ENCODE assay signal across 8 cellular contexts in genomic region chr7:66741706-66742053, GRCh38. TPM values are rescaled to one million over a fixed set of nuclear protein-coding genes. Genes with fewer than 3 reads are reported as not detected.
DNase-seq lines count a peak whose midpoint lies in the region; ATAC-seq, FAIRE-seq and TF ChIP-seq lines count a peak whose summit lies in the region.

No MANE protein-coding gene starts in this region.

- H3F3A ChIP-seq in DOHH2 (ENCODE audit: control insufficient read depth, insufficient read depth): peaks cover 10% of the 10 kb centered on the region

- FAIRE-seq in endothelial cell of umbilical vein (lab: Jason Lieb, UNC): no peak

- peaks cover 25% of the 10 kb centered on the region for H3K36me3 ChIP-seq in DOHH2 (ENCODE audit: control insufficient read depth, low read length)
- no peaks in the 10 kb centered on the region for H3K36me3 ChIP-seq in endothelial cell of umbilical vein (ENCODE audit: control insufficient read depth in 2 of 2, extremely low read depth in 1 of 2, insufficient read depth in 2 of 2, low read length in 2 of 2)
- no peaks in the 10 kb centered on the region for H3K36me3 ChIP-seq in osteoblast (ENCODE audit: insufficient read depth, low read length)

- no peak overlapping the region for H3K27ac ChIP-seq in DOHH2 (ENCODE audit: low read depth, low read length)
- peak overlapping the region; percentile 83 for H3K27ac ChIP-seq in endothelial cell of umbilical vein (ENCODE audit: insufficient read depth, low read depth, low read length)
- H3K27ac ChIP-seq in osteoblast (ENCODE audit: low read depth, low read length): peak overlapping the region; percentile 96

- H2AFZ ChIP-seq in endothelial cell of umbilical vein (ENCODE audit: low read depth, low read length) (peak overlapping the region; percentile 81), osteoblast (ENCODE audit: low read length) (no peak overlapping the region)

- no peaks in the 10 kb centered on the region for H3K9me3 ChIP-seq in DOHH2 (ENCODE audit: control insufficient read depth, insufficient read depth, low read length)
- no peaks in the 10 kb centered on the region for H3K9me3 ChIP-seq in endothelial cell of umbilical vein (replicated peaks; ENCODE audit: control insufficient read depth, insufficient read depth, low read length)
- no peaks in the 10 kb centered on the region for H3K9me3 ChIP-seq in osteoblast (ENCODE audit: low read depth, low read length)

- CTCF ChIA-PET in endothelial cell of umbilical vein (lab: Charles Lee): no interaction called here

- BruUV-seq in endothelial cell of umbilical vein (replicated peaks; lab: Mats Ljungman, UMichigan): no TSS peak

- H3K27me3 ChIP-seq in DOHH2 (ENCODE audit: control insufficient read depth, low read length) (no peaks in the 10 kb centered on the region), endothelial cell of umbilical vein (ENCODE audit: control insufficient read depth in 2 of 2, insufficient read depth in 2 of 2, low read length in 2 of 2) (no peaks in the 10 kb centered on the region), osteoblast (ENCODE audit: insufficient read depth, low read length) (no peaks in the 10 kb centered on the region)

- H4K20me1 ChIP-seq in DOHH2 (ENCODE audit: control insufficient read depth, insufficient read depth, low read depth, low read length): no peaks in the 10 kb centered on the region
- H4K20me1 ChIP-seq in endothelial cell of umbilical vein (replicated peaks; ENCODE audit: control insufficient read depth, extremely low read depth, insufficient read depth, low read length): no peaks in the 10 kb centered on the region
- H4K20me1 ChIP-seq in osteoblast (ENCODE audit: insufficient read depth, low read length): peaks cover 5% of the 10 kb centered on the region

- peak; percentile 69 for DNase-seq in NCI-H82 (lab: John Stamatoyannopoulos, UW)
- DNase-seq in endothelial cell of umbilical vein (ENCODE audit: low read depth, low spot score): no peak
- no peak for DNase-seq in osteoblast (ENCODE audit: insufficient read length, low spot score, missing footprints)
- DNase-seq in NOMO-1 treated with DMSO at 0.1 percent for 48 hours (lab: John Stamatoyannopoulos, UW; ENCODE audit: unreplicated experiment): no peak
- no peak for DNase-seq in GM19240 (ENCODE audit: insufficient read length, low spot score)

- H3K79me2 ChIP-seq in DOHH2 (ENCODE audit: control insufficient read depth, low read length): peaks cover 87% of the 10 kb centered on the region
- peaks cover 54% of the 10 kb centered on the region for H3K79me2 ChIP-seq in endothelial cell of umbilical vein (ENCODE audit: control insufficient read depth, insufficient read depth, low read length)
- H3K79me2 ChIP-seq in osteoblast (ENCODE audit: insufficient read depth, low read length): peaks cover 70% of the 10 kb centered on the region

- POLR2A ChIA-PET in endothelial cell of umbilical vein (lab: Charles Lee): no interaction called here

- peaks cover 78% of the 10 kb centered on the region for H3K4me1 ChIP-seq in DOHH2 (ENCODE audit: control insufficient read depth, low read length)
- peaks cover 5% of the 10 kb centered on the region for H3K4me1 ChIP-seq in endothelial cell of umbilical vein (ENCODE audit: control insufficient read depth, extremely low read depth, insufficient read depth, low read length)
- H3K4me1 ChIP-seq in osteoblast (ENCODE audit: insufficient read depth, low read length): peaks cover 14% of the 10 kb centered on the region

- no peaks in the 10 kb centered on the region for H3K9me2 ChIP-seq in DOHH2 (replicated peaks; ENCODE audit: control insufficient read depth, low read length)

- TF ChIP-seq CTCF in DOHH2 (IDR thresholded peaks at IDR 0.05; ENCODE audit: low read depth, low read length, poor library complexity, severe bottlenecking) (no peak), endothelial cell of umbilical vein (IDR thresholded peaks at IDR 0.05; ENCODE audit: extremely low read depth in 1 of 2, insufficient read depth in 1 of 2, low read depth in 1 of 2, low read length in 2 of 2) (no peak), osteoblast (IDR thresholded peaks at IDR 0.05; ENCODE audit: extremely low read depth, low read depth, low read length) (no peak)

- dilution Hi-C loops in endothelial cell of umbilical vein (cut with MboI; ENCODE audit: extremely low pct_ligation_motif_present, low sequenced_read_pairs): no loop called here

- intact Hi-C loops in endothelial cell of umbilical vein (cut with micrococcal nuclease): loop anchor here (1.0 to 5.0 kb wide), 2 partner anchors 87 to 256 kb away; partner anchors contain the start of genes SBDS and TYW1

- peak overlapping the region; percentile 88 for H3K4me3 ChIP-seq in DOHH2 (ENCODE audit: low read length)
- peak overlapping the region; percentile 54 to 99 (median 82) for H3K4me3 ChIP-seq in endothelial cell of umbilical vein (replicated peaks in 1 of 3; ENCODE audit: insufficient read depth in 1 of 3, low read depth in 1 of 3, low read length in 3 of 3)
- H3K4me3 ChIP-seq in osteoblast (ENCODE audit: insufficient read depth, low read length): peak overlapping the region; percentile 97

- ATAC-seq in HG03025 (IDR thresholded peaks at IDR 0.05; ENCODE audit: low FRiP score, unreplicated experiment): no peak
- ATAC-seq in GM21360 (IDR thresholded peaks at IDR 0.05; ENCODE audit: unreplicated experiment): no peak

- no peak for TF ChIP-seq POLR2A in endothelial cell of umbilical vein (IDR thresholded peaks at IDR 0.05; ENCODE audit: low read depth, low read length)

- H3K4me2 ChIP-seq in DOHH2 (ENCODE audit: low read length) (peak overlapping the region; percentile 96), endothelial cell of umbilical vein (ENCODE audit: insufficient read depth, low read length) (peak overlapping the region; percentile 84), osteoblast (ENCODE audit: insufficient read depth, low read length) (peak overlapping the region; percentile 91)

- peak overlapping the region; percentile 87 for H3K9ac ChIP-seq in endothelial cell of umbilical vein (replicated peaks; ENCODE audit: extremely low read depth, insufficient read depth, low read length)

- H3K9me1 ChIP-seq in endothelial cell of umbilical vein (replicated peaks; ENCODE audit: control insufficient read depth, extremely low read depth, insufficient read depth, low read length): no peaks in the 10 kb centered on the region

TF ChIP-seq in endothelial cell of umbilical vein, 7 proteins besides CTCF, POLR2A, EP300 and RAD21:
- no peak for TF ChIP-seq MAX (IDR thresholded peaks at IDR 0.05; ENCODE audit: insufficient read depth, insufficient read length)
- TF ChIP-seq MYC (IDR thresholded peaks at IDR 0.05; ENCODE audit: low read depth, low read length): no peak
- no peak for TF ChIP-seq FOS (IDR thresholded peaks at IDR 0.05; ENCODE audit: borderline replicate concordance, insufficient read depth, low read length)
- TF ChIP-seq JUN (IDR thresholded peaks at IDR 0.05; ENCODE audit: borderline replicate concordance, insufficient read depth, insufficient read length, low read depth): no peak
- no peak for TF ChIP-seq POLR2AphosphoS5 (IDR thresholded peaks at IDR 0.05; ENCODE audit: insufficient read depth, low read depth, low read length)
- TF ChIP-seq GATA2 (IDR thresholded peaks at IDR 0.05; ENCODE audit: insufficient read depth, insufficient read length, low read depth, low read length): no peak
- no peak for TF ChIP-seq EZH2 (IDR thresholded peaks at IDR 0.05; ENCODE audit: borderline replicate concordance, low read depth, low read length, severe bottlenecking)

RNA-seq across cellular contexts. Expression of gene RABGEF1, which starts 1.1 kb away (rescaled TPM):
- total RNA-seq in endothelial cell of umbilical vein (14.4 and 15.5 TPM in 2 replicates), osteoblast (71.9 and 81.8 TPM in 2 replicates)
- polyA plus RNA-seq in endothelial cell of umbilical vein: 11.0 and 11.6 TPM in 2 replicates
- polyA plus RNA-seq in endothelial cell of umbilical vein (2011; cell fraction: cytosol; rRNA removed): 11.4 and 14.6 TPM in 2 replicates
- 22.5 and 25.8 TPM in 2 replicates for polyA plus RNA-seq in endothelial cell of umbilical vein (2011; cell fraction: nucleus; rRNA removed)
- 12.6 and 14.2 TPM in 2 replicates for polyA plus RNA-seq in endothelial cell of umbilical vein (2012)
- 36.9 and 43.0 TPM in 2 replicates for polyA minus RNA-seq in endothelial cell of umbilical vein
- 14.2 TPM for polyA minus RNA-seq in endothelial cell of umbilical vein (2011; cell fraction: cytosol; rRNA and poly(A)+ RNA removed)
- 12.0 and 17.1 TPM in 2 replicates for polyA minus RNA-seq in endothelial cell of umbilical vein (2011; cell fraction: nucleus; rRNA and poly(A)+ RNA removed)
